ENCODE assay signal across 8 cellular contexts in the genomic region with DNA sequence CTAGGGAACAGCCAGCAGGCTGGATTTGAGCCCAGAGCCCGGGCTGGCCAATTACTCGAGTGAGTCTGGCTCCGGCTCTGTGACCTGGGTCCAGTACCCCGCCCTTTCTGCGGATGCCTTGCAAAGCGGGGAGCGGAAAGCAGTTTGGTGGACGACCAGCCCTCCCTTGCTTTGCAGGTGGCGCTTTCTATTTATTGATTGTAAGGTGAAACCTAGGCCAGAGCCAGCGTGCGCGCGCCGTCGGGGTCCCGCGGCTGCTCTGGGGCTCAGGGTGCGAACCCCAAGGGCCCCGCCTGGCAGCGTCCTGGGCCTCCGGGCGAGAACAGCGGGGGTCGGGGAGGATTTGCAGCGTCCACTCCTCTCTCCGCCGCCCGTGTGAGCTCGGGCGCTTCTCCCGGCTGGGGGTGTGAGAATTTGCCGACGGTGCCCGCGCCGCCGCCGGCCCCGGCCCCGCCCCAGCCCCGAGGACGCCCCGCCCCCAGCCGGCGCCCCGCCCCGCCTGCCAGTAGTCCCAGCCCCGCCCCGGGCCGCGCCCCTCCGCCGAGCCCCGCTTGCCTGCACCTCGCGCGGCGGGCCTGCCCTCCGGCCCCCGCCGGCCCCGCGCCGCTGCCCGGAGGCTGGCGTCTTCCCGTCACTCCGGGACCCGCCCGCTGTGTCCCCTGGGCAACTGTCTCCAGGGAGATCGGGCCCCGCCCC. TPM values are rescaled to one million over a fixed set of nuclear protein-coding genes. Genes with fewer than 3 reads are reported as not detected.
DNase-seq lines count a peak whose midpoint lies in the region; ATAC-seq, FAIRE-seq and TF ChIP-seq lines count a peak whose summit lies in the region.

No MANE protein-coding gene starts in this region.

- WGBS in pancreas, 2 donors, result 1% methylated on average over 53 to 72 of the region's 72 CpGs

- H3K27me3 ChIP-seq in pancreas, result no peaks in the 10 kb centered on the region
- no peaks in the 10 kb centered on the region for H3K27me3 ChIP-seq in tibial artery

- H3K4me3 ChIP-seq in pancreas (peak overlapping the region; percentile 40 to 76 (median 51)), tibial artery (peak overlapping the region; percentile 75 to 97)

- peaks cover 6% of the 10 kb centered on the region for H3K36me3 Mint-ChIP-seq in activated naive CD4-positive, alpha-beta T cell treated with anti-CD3 and anti-CD28 coated beads, Interleukin-2, amount 50 U/mL, for 24 hours

- H3K27me3 Mint-ChIP-seq in activated naive CD4-positive, alpha-beta T cell treated with anti-CD3 and anti-CD28 coated beads, Interleukin-2, amount 50 U/mL, for 24 hours, result no peaks in the 10 kb centered on the region

- no peak overlapping the region for H3K27ac Mint-ChIP-seq in activated naive CD4-positive, alpha-beta T cell treated with anti-CD3 and anti-CD28 coated beads, Interleukin-2, amount 50 U/mL, for 24 hours

- FAIRE-seq in pancreas (lab: Jason Lieb, UNC), result no peak

- H3K27ac ChIP-seq in pancreas, result no peak overlapping the region
- peak overlapping the region; percentile 79 to 92 for H3K27ac ChIP-seq in tibial artery

- intact Hi-C loops in Right ventricle myocardium inferior (cut with DNase I), result no loop called here
- intact Hi-C loops in pancreas (cut with DNase I), result no loop called here
- intact Hi-C loops in tibial artery (cut with DNase I; ENCODE audit: low total_unique reads), result no loop called here

- peaks cover 77% of the 10 kb centered on the region for H3K4me1 Mint-ChIP-seq in activated naive CD4-positive, alpha-beta T cell treated with anti-CD3 and anti-CD28 coated beads, Interleukin-2, amount 50 U/mL, for 24 hours

- DNase-seq in C1 segment of cervical spinal cord (lab: John Stamatoyannopoulos, UW) (peak in 9 of 14 donors; percentile 18 to 72 (median 37)), HT-29 (ENCODE audit: low spot score) (peak; percentile 46), SK-MEL-5 (ENCODE audit: low read depth, low spot score) (peak; percentile 71), Right ventricle myocardium inferior (ENCODE audit: missing footprints) (peak; percentile 95), pancreas (peak; percentile 81 to 97 (median 89)), tibial artery (peak; percentile 82 to 87)

- TF ChIP-seq CTCF in pancreas (IDR thresholded peaks at IDR 0.05) (no peak), tibial artery (IDR thresholded peaks at IDR 0.05) (no peak)

- H3K9me3 Mint-ChIP-seq in activated naive CD4-positive, alpha-beta T cell treated with anti-CD3 and anti-CD28 coated beads, Interleukin-2, amount 50 U/mL, for 24 hours, result no peaks in the 10 kb centered on the region

- in situ Hi-C loops in SK-MEL-5 (cut with HindIII; ENCODE audit: low pct_unique_long_range_greater_than_20kb, low sequenced_read_pairs), result no loop called here

- ATAC-seq in GM19397 (IDR thresholded peaks at IDR 0.05; ENCODE audit: unreplicated experiment) (peak; percentile 64), Right ventricle myocardium inferior (peak; percentile 93), pancreas (peak; percentile 84 to 92 (median 86))

- H3K9me3 ChIP-seq in pancreas (no peaks in the 10 kb centered on the region), tibial artery (no peaks in the 10 kb centered on the region)

- peak overlapping the region; percentile 83 for H3K4me3 Mint-ChIP-seq in activated naive CD4-positive, alpha-beta T cell treated with anti-CD3 and anti-CD28 coated beads, Interleukin-2, amount 50 U/mL, for 24 hours

- peaks cover 6 to 12% (median 7%) of the 10 kb centered on the region in 3 donors for H3K4me1 ChIP-seq in pancreas
- H3K4me1 ChIP-seq in tibial artery, result peaks cover 0 to 33% (median 26%) of the 10 kb centered on the region in 4 donors

- H3K36me3 ChIP-seq in pancreas (no peaks in the 10 kb centered on the region), tibial artery (peaks cover 0 to 15% (median 0%) of the 10 kb centered on the region in 3 donors)

RNA-seq across cellular contexts. Expression of a gene that starts 37.6 kb away (rescaled TPM):
- total RNA-seq in HT-29 (2014; rRNA removed; shearing (Covaris generic)), result 0.03 and 0.05 TPM in 2 replicates
- 17.7 and 18.4 TPM in 2 replicates for total RNA-seq in SK-MEL-5 (2014; rRNA removed; shearing (Covaris generic))
- 33.1 and 49.6 TPM in 2 replicates for polyA plus RNA-seq in SK-MEL-5 (2015; cell fraction: cytosol; rRNA removed)
- polyA plus RNA-seq in SK-MEL-5 (2015; cell fraction: nucleus; rRNA removed), result 60.3 and 81.0 TPM in 2 replicates
- 4.1 TPM for total RNA-seq in Right ventricle myocardium inferior
- total RNA-seq in pancreas, result 10 to 100 TPM in 1 of 6 donors, 1 to 10 TPM in 5; 1.9 to 10.6 (median 2.2) TPM
- 1 to 10 TPM; 2.4 to 3.8 TPM for polyA plus RNA-seq in pancreas

Comparison
In these comparisons a context has a peak if more than half of its experiments do, and no peak if none do; other contexts are left out.
1. DNase-seq: peak in every context shown above with its lines; median percentile 95 in Right ventricle myocardium inferior; 89 in pancreas; 84 in tibial artery; 71 in SK-MEL-5; 46 in HT-29; 37 in C1 segment of cervical spinal cord.
2. H3K27ac ChIP-seq: peak in tibial artery (2 of 2); none in pancreas (0 of 4).
3. Peak in every context shown above with its lines, with median percentiles within 50 percentile points of each other: ATAC-seq.